Comparison of ENCODE assay signal across 9 cellular contexts in genomic region chrX:8815460-8816065, GRCh38. TPM values are rescaled to one million over a fixed set of nuclear protein-coding genes. Genes with fewer than 3 reads are reported as not detected.
DNase-seq lines count a peak whose midpoint lies in the region; ATAC-seq, FAIRE-seq and TF ChIP-seq lines count a peak whose summit lies in the region.
"Had no signal": no experiment of that assay in that cellular context is flagged by ENCODE, and none has a peak within 500 bp of the region (broad histone marks: within the 10 kb centered on the region; RNA-seq: fewer than 3 reads in every experiment).

No MANE protein-coding gene starts in this region.

- no peak overlapping the region for H2BK120ac ChIP-seq in H1 (replicated peaks; ENCODE audit: low read depth, low read length)

- no peak for TF ChIP-seq POLR2A in H1 (IDR thresholded peaks at IDR 0.05; ENCODE audit: control extremely low read depth in 1 of 2, low read depth in 2 of 2, low read length in 2 of 2)

- H3K27me3 Mint-ChIP-seq in nephron (ENCODE audit: low read depth): no peaks in the 10 kb centered on the region

- H2AK5ac ChIP-seq in H1 (ENCODE audit: low read depth, low read length): no peak overlapping the region

- peak; percentile 69 to 74 for TF ChIP-seq RAD21 in H1 (IDR thresholded peaks at IDR 0.05 in 1 of 2, conservative IDR thresholded peaks at IDR 0.05 in 1 of 2; ENCODE audit: low read depth in 2 of 2, low read length in 2 of 2)

- H3K79me2 ChIP-seq in H1 (ENCODE audit: control insufficient read depth in 1 of 2, insufficient read depth in 2 of 2, low read length in 2 of 2): no peaks in the 10 kb centered on the region

- H3K23me2 ChIP-seq in H1 (ENCODE audit: low read depth, low read length): no peaks in the 10 kb centered on the region

- no peak overlapping the region for H3K14ac ChIP-seq in H1 (ENCODE audit: insufficient read length)

- H3K4me2 ChIP-seq in H1 (ENCODE audit: insufficient read depth in 1 of 2, low read depth in 2 of 2, low read length in 2 of 2): no peak overlapping the region

- H3K36me3 Mint-ChIP-seq in nephron (ENCODE audit: low read depth): no peaks in the 10 kb centered on the region

- no peaks in the 10 kb centered on the region for H4K20me1 ChIP-seq in H1 (replicated peaks in 1 of 2; ENCODE audit: control insufficient read depth in 1 of 2, insufficient read depth in 2 of 2, low read length in 2 of 2)

- H3K18ac ChIP-seq in H1 (ENCODE audit: extremely low read depth, low read length): no peak overlapping the region

- no peak for TF ChIP-seq EP300 in H1 (IDR thresholded peaks at IDR 0.05; ENCODE audit: borderline replicate concordance in 1 of 2, low read depth in 2 of 2, low read length in 2 of 2)

- no peaks in the 10 kb centered on the region for H3K36me3 ChIP-seq in H1 (ENCODE audit: control insufficient read depth in 2 of 4, insufficient read depth in 4 of 4, low read length in 3 of 4)

- H3K4me1 ChIP-seq in H1 (replicated peaks in 1 of 4; ENCODE audit: control insufficient read depth in 3 of 4, insufficient read depth in 4 of 4, low read length in 3 of 4): no peaks in the 10 kb centered on the region

- H4K91ac ChIP-seq in H1 (replicated peaks; ENCODE audit: insufficient read length, low read length): no peak overlapping the region

- no peak overlapping the region for H3K27ac Mint-ChIP-seq in nephron

- DNase-seq in AG04449 (ENCODE audit: low read depth, low spot score): no peak
- peak; percentile 58 for DNase-seq in OCI-M1 (lab: John Stamatoyannopoulos, UW)
- DNase-seq in H1 (ENCODE audit: low read depth in 1 of 2, low spot score in 2 of 2): no peak

- peak; percentile 58 for TF ChIP-seq CTCF in AG04449 (IDR thresholded peaks at IDR 0.05; ENCODE audit: insufficient read depth, low read length, missing control alignments)
- TF ChIP-seq CTCF in H1 (IDR thresholded peaks at IDR 0.05; ENCODE audit: control extremely low read depth in 1 of 3, insufficient read depth in 1 of 3, low read depth in 1 of 3, low read length in 3 of 3): peak in 2 of 3 experiments; percentile 62 to 65; a peak in 3 of 4 replicates
- peak; percentile 83 to 85 (median 83) for TF ChIP-seq CTCF in nephron (IDR thresholded peaks at IDR 0.05; ENCODE audit: unreplicated experiment in 3 of 3)

- H2BK5ac ChIP-seq in H1 (ENCODE audit: low read depth, low read length): no peak overlapping the region

- H3K9me3 ChIP-seq in H1 (ENCODE audit: insufficient read depth in 2 of 2, low read depth in 1 of 2, low read length in 1 of 2): no peaks in the 10 kb centered on the region

- H3K23ac ChIP-seq in H1 (ENCODE audit: insufficient read length): no peak overlapping the region

- ATAC-seq in HG03378 (IDR thresholded peaks at IDR 0.05; ENCODE audit: unreplicated experiment) (peak; percentile 90), GM21723 (IDR thresholded peaks at IDR 0.05; ENCODE audit: unreplicated experiment) (no peak), GM18868 (IDR thresholded peaks at IDR 0.05; ENCODE audit: unreplicated experiment) (no peak)

- no peak overlapping the region for H2AFZ ChIP-seq in H1 (ENCODE audit: low read length)

- no peak overlapping the region for H3K4ac ChIP-seq in H1 (replicated peaks; ENCODE audit: insufficient read length, low read depth, low read length)

- no peak overlapping the region for H3K56ac ChIP-seq in H1 (replicated peaks; ENCODE audit: insufficient read length, low read depth, low read length)

- H3K79me1 ChIP-seq in H1 (ENCODE audit: low read depth, low read length): no peaks in the 10 kb centered on the region

- H3K9ac ChIP-seq in H1 (replicated peaks in 1 of 4; ENCODE audit: extremely low read depth in 1 of 4, low read depth in 3 of 4, low read length in 3 of 4): no peak overlapping the region

- no peak overlapping the region for H4K8ac ChIP-seq in H1 (ENCODE audit: extremely low read depth, insufficient read depth, low read length)

- no peak overlapping the region for H3K4me3 Mint-ChIP-seq in nephron

- H3K4me3 ChIP-seq in AG04449 (ENCODE audit: low read depth, low read length) (no peak overlapping the region), H1 (ENCODE audit: extremely low read depth in 1 of 4, insufficient read depth in 2 of 4, low read depth in 3 of 4, low read length in 4 of 4) (no peak overlapping the region)

- H3K9me3 Mint-ChIP-seq in nephron: no peaks in the 10 kb centered on the region

- FAIRE-seq in G401.6 (lab: Jason Lieb, UNC): peak; percentile 19
- FAIRE-seq in H1 (lab: Jason Lieb, UNC): peak; percentile 100

- H3K27ac ChIP-seq in H1 (ENCODE audit: low read depth, low read length): no peak overlapping the region

- POLR2A ChIA-PET in AG04449 (lab: Yijun Ruan, JAX) (no interaction called here), H1 (lab: Charles Lee; ENCODE audit: partially characterized antibody) (no interaction called here)

- H3K27me3 ChIP-seq in H1 (replicated peaks in 1 of 4; ENCODE audit: control insufficient read depth in 3 of 4, extremely low read depth in 1 of 4, insufficient read depth in 3 of 4, low read length in 3 of 4): no peaks in the 10 kb centered on the region

- CTCF ChIA-PET in AG04449 (lab: Yijun Ruan, JAX) (interaction anchor here (0.9 to 9.1 kb wide), 14 partner anchors 10 to 1304 kb away, joined by 3 to 152 read pairs (median 4); no protein-coding TSS in a partner anchor), H1 (lab: Charles Lee; ENCODE audit: partially characterized antibody) (interaction anchor here (1.0 to 1.6 kb wide), 7 partner anchors 12 to 125 kb away, joined by 3 to 11 read pairs (median 3); no protein-coding TSS in a partner anchor)

- no peak overlapping the region for H4K5ac ChIP-seq in H1 (ENCODE audit: insufficient read length, low read depth, low read length)

- no peak overlapping the region for H2BK20ac ChIP-seq in H1 (ENCODE audit: low read length)

- H3K4me1 Mint-ChIP-seq in nephron: no peaks in the 10 kb centered on the region

- H2BK15ac ChIP-seq in H1 (ENCODE audit: low read length): no peak overlapping the region

- no peak overlapping the region for H2BK12ac ChIP-seq in H1 (ENCODE audit: low read depth, low read length)

TF ChIP-seq in H1, 55 proteins besides CTCF, POLR2A, EP300 and RAD21:
- TF ChIP-seq SRF (IDR thresholded peaks at IDR 0.05; ENCODE audit: low read depth, low read length) (no peak), KDM1A (IDR thresholded peaks at IDR 0.05; ENCODE audit: borderline replicate concordance, low read length) (no peak), JUN (IDR thresholded peaks at IDR 0.05; ENCODE audit: low read depth, low read length) (no peak), ASH2L (IDR thresholded peaks at IDR 0.05; ENCODE audit: low read length) (no peak), CHD1 (IDR thresholded peaks at IDR 0.05; ENCODE audit: low read depth, low read length) (no peak), SIN3A (conservative IDR thresholded peaks at IDR 0.05 in 1 of 2, IDR thresholded peaks at IDR 0.05 in 1 of 2; ENCODE audit: low read depth in 1 of 2, low read length in 2 of 2) (no peak), TEAD4 (IDR thresholded peaks at IDR 0.05; ENCODE audit: low read depth, low read length) (peak; percentile 57), CREB1 (IDR thresholded peaks at IDR 0.05) (no peak)
- TF ChIP-seq, protein P1, sequence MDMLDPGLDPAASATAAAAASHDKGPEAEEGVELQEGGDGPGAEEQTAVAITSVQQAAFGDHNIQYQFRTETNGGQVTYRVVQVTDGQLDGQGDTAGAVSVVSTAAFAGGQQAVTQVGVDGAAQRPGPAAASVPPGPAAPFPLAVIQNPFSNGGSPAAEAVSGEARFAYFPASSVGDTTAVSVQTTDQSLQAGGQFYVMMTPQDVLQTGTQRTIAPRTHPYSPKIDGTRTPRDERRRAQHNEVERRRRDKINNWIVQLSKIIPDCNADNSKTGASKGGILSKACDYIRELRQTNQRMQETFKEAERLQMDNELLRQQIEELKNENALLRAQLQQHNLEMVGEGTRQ (IDR thresholded peaks at IDR 0.05; ENCODE audit: low read length): no peak

RNA-seq across cellular contexts. Expression of gene FAM9A, which starts 14.4 kb away (rescaled TPM):
- total RNA-seq in H1 (2021; fragmentation: NEBNext Ultra II Directional; extraction: Animal tissue kit (Norgen Biotek cat#: 25700)): not detected in 2 replicates
- polyA plus RNA-seq in H1 (2011; rRNA removed): not detected in 2 replicates
- not detected for polyA plus RNA-seq in H1 (2011; cell fraction: cytosol; rRNA removed)
- not detected for polyA plus RNA-seq in H1 (2011; cell fraction: nucleus; rRNA removed)
- not detected in 4 replicates for polyA plus RNA-seq in H1 (2012, experiment 1 of 2)
- not detected for polyA plus RNA-seq in H1 (2012, experiment 2 of 2)
- polyA plus RNA-seq in H1 (2013, experiment 1 of 2): not detected
- not detected for polyA plus RNA-seq in H1 (2013, experiment 2 of 2)
- polyA minus RNA-seq in H1 (2011; rRNA and poly(A)+ RNA removed): not detected in 2 replicates
- polyA minus RNA-seq in H1 (2011; cell fraction: cytosol; rRNA and poly(A)+ RNA removed): not detected
- not detected for polyA minus RNA-seq in H1 (2011; cell fraction: nucleus; rRNA and poly(A)+ RNA removed)
- total RNA-seq: mononuclear cell had no signal
